1 cellular context compared by ENCODE assay signal in genomic region chr13:22839554-22840286, GRCh38.
TF ChIP-seq lines count a peak whose summit lies in the region.

No MANE protein-coding gene starts in this region.

TF ChIP-seq in WTC11, 78 proteins besides CTCF, POLR2A, EP300 and RAD21 (continued from another document):
- TF ChIP-seq, protein P1, sequence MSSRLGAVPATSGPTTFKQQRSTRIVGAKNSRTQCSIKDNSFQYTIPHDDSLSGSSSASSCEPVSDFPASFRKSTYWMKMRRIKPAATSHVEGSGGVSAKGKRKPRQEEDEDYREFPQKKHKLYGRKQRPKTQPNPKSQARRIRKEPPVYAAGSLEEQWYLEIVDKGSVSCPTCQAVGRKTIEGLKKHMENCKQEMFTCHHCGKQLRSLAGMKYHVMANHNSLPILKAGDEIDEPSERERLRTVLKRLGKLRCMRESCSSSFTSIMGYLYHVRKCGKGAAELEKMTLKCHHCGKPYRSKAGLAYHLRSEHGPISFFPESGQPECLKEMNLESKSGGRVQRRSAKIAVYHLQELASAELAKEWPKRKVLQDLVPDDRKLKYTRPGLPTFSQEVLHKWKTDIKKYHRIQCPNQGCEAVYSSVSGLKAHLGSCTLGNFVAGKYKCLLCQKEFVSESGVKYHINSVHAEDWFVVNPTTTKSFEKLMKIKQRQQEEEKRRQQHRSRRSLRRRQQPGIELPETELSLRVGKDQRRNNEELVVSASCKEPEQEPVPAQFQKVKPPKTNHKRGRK (CRISPR knock-in tag; IDR thresholded peaks at IDR 0.05; ENCODE audit: borderline replicate concordance): no peak
- TF ChIP-seq GTF2I (CRISPR knock-in tag; conservative IDR thresholded peaks at IDR 0.05): no peak
